Comparison of ENCODE assay signal across 32 cellular contexts in genomic region chr3:124915254-124915653, GRCh38. TPM values are rescaled to one million over a fixed set of nuclear protein-coding genes. Genes with fewer than 3 reads are reported as not detected.
"Had no signal": no experiment of that assay in that cellular context is flagged by ENCODE, and none has a peak within 500 bp of the region (broad histone marks: within the 10 kb centered on the region; RNA-seq: fewer than 3 reads in every experiment).

No MANE protein-coding gene starts in this region.

- H3K4me2 ChIP-seq: smooth muscle cell had no signal

- H3K9me3 ChIP-seq: left ventricle myocardium inferior, mucosa of descending colon, ovary, right atrium auricular region, right lobe of liver, tibial nerve, vagina had no signal

- H3K36me3 ChIP-seq: left ventricle myocardium inferior, ovary, right atrium auricular region, right lobe of liver, tibial nerve, vagina had no signal

- ATAC-seq: naive thymus-derived CD4-positive, alpha-beta T cell; natural killer cell treated with Interleukin-12 subunit alpha and Interleukin-12 subunit beta and Interleukin-15 and Interleukin-18, amount 100 ng/mL, for 72 hours; right lobe of liver; stimulated activated naive CD8-positive, alpha-beta T cell treated with anti-CD3 and anti-CD28 coated beads, Interleukin-15, amount 100 ng/mL, for 72 hours had no signal

- H3K27ac ChIP-seq: left ventricle myocardium inferior, ovary, right atrium auricular region, right lobe of liver, tibial nerve, vagina had no signal

- H3K4me3 ChIP-seq: left ventricle myocardium inferior, lung, mucosa of descending colon, ovary, right atrium auricular region, right lobe of liver, smooth muscle cell, tibial nerve, vagina had no signal

- H3K4me1 ChIP-seq: left ventricle myocardium inferior, tibial nerve, vagina had no signal

- DNase-seq: hypothalamus; immature natural killer cell; kidney; left ventricle myocardium inferior; midbrain; mucosa of descending colon; naive thymus-derived CD4-positive, alpha-beta T cell; ovary; right lobe of liver; stimulated activated CD4-positive, alpha-beta T cell treated with anti-CD3 and anti-CD28 coated beads, Interleukin-1b, Interleukin-23, amount 100 ng/mL, for 48 hours; stimulated activated CD4-positive, alpha-beta T cell treated with anti-CD3 and anti-CD28 coated beads, Interleukin-2, amount 100 ng/mL, for 48 hours; stimulated activated CD4-positive, alpha-beta T cell treated with anti-CD3 and anti-CD28 coated beads, Interleukin-4, amount 100 ng/mL, for 4 hours; stimulated activated CD8-positive, alpha-beta memory T cell treated with anti-CD3 and anti-CD28 coated beads, Interleukin-4, amount 100 ng/mL, for 48 hours; stimulated activated naive CD4-positive, alpha-beta T cell treated with Interleukin-2 at 50 U/mL for 16 hours; stimulated activated naive CD8-positive, alpha-beta T cell treated with anti-CD3 and anti-CD28 coated beads, Interleukin-15, amount 100 ng/mL, for 72 hours; substantia nigra had no signal

- H3K27me3 ChIP-seq: ovary, right atrium auricular region, right lobe of liver, tibial nerve, vagina had no signal

RNA-seq across cellular contexts. Expression of gene MUC13, which starts 19.3 kb away (rescaled TPM):
- total RNA-seq: lower leg skin; myocyte; naive thymus-derived CD4-positive, alpha-beta T cell; omental fat pad; progenitor cell of endocrine pancreas; pulmonary artery endothelial cell; renal cortical epithelial cell; right atrium auricular region; skeletal muscle tissue; temporal lobe; tibial nerve; ureter; vagina had no signal
- polyA plus RNA-seq: immature natural killer cell; naive thymus-derived CD4-positive, alpha-beta T cell; neural cell; smooth muscle cell had no signal
